Comparison of ENCODE assay signal across 30 cellular contexts in genomic region chr20:61712632-61713031, GRCh38.
"Had no signal": no experiment of that assay in that cellular context is flagged by ENCODE, and none has a peak within 500 bp of the region (broad histone marks: within the 10 kb centered on the region; RNA-seq: fewer than 3 reads in every experiment).

No MANE protein-coding gene starts in this region.

- H3K4me3 Mint-ChIP-seq: effector memory CD8-positive, alpha-beta T cell; immature natural killer cell; memory B cell; naive B cell; natural killer cell treated with Interleukin-12 subunit alpha and Interleukin-12 subunit beta and Interleukin-15 and Interleukin-18, amount 100 ng/mL, for 72 hours; neural crest cell; stimulated activated memory B cell treated with anti-CD40 and anti-IgM and Interleukin-4, amounts not matched to agents 10 μg/mL and 1 μg/mL and 100 μg/mL, for 72 hours; type B pancreatic cell had no signal

- DNase-seq: effector memory CD8-positive, alpha-beta T cell; erythroblast; esophagus squamous epithelium; foreskin melanocyte; glutamatergic neuron; heart right ventricle; hippocampal formation; immature natural killer cell; islet precursor cell; kidney glomerular epithelial cell; left colon; left ventricle myocardium inferior; mucosa of descending colon; naive B cell; stimulated activated CD4-positive, alpha-beta T cell treated with anti-CD3 and anti-CD28 coated beads, Interleukin-4, amount 100 ng/mL, for 4 hours; stimulated activated naive CD8-positive, alpha-beta T cell treated with anti-CD3 and anti-CD28 coated beads, Interleukin-15, Interleukin-2, amounts not matched to agents 100 U/mL and 50 U/mL, for 24 hours; substantia nigra; testis; tibial artery had no signal

- H3K27me3 Mint-ChIP-seq: memory B cell; naive B cell; natural killer cell treated with Interleukin-12 subunit alpha and Interleukin-12 subunit beta and Interleukin-15 and Interleukin-18, amount 100 ng/mL, for 72 hours; stimulated activated memory B cell treated with anti-CD40 and anti-IgM and Interleukin-4, amounts not matched to agents 10 μg/mL and 1 μg/mL and 100 μg/mL, for 72 hours had no signal

- ATAC-seq: effector memory CD8-positive, alpha-beta T cell; left colon; mucosa of descending colon; pancreas; sciatic nerve; stimulated activated memory B cell treated with anti-CD40 and anti-IgM and Interleukin-4, amounts not matched to agents 10 μg/mL and 1 μg/mL and 100 μg/mL, for 72 hours; stimulated activated naive CD8-positive, alpha-beta T cell treated with anti-CD3 and anti-CD28 coated beads, Interleukin-15, Interleukin-2, amounts not matched to agents 100 U/mL and 50 U/mL, for 24 hours had no signal

- H3K4me1 Mint-ChIP-seq: immature natural killer cell; memory B cell; naive B cell; neural crest cell; stimulated activated memory B cell treated with anti-CD40 and anti-IgM and Interleukin-4, amounts not matched to agents 10 μg/mL and 1 μg/mL and 100 μg/mL, for 72 hours had no signal

- H3K36me3 Mint-ChIP-seq: immature natural killer cell; memory B cell; naive B cell; natural killer cell treated with Interleukin-12 subunit alpha and Interleukin-12 subunit beta and Interleukin-15 and Interleukin-18, amount 100 ng/mL, for 72 hours; stimulated activated memory B cell treated with anti-CD40 and anti-IgM and Interleukin-4, amounts not matched to agents 10 μg/mL and 1 μg/mL and 100 μg/mL, for 72 hours; type B pancreatic cell had no signal

- H3K9me3 ChIP-seq: neutrophil, pancreas, testis had no signal

- H3K9me3 Mint-ChIP-seq: effector memory CD8-positive, alpha-beta T cell; memory B cell; natural killer cell treated with Interleukin-12 subunit alpha and Interleukin-12 subunit beta and Interleukin-15 and Interleukin-18, amount 100 ng/mL, for 72 hours; neural crest cell; type B pancreatic cell had no signal

- H3K4me3 ChIP-seq: coronary artery, esophagus squamous epithelium, heart right ventricle, left ventricle myocardium inferior, lung, mucosa of descending colon, pancreas, testis, tibial artery had no signal

- H3K27ac ChIP-seq: coronary artery, esophagus squamous epithelium, heart right ventricle, left ventricle myocardium inferior, neutrophil, pancreas, testis, tibial artery had no signal

- H3K27ac Mint-ChIP-seq: effector memory CD8-positive, alpha-beta T cell; immature natural killer cell; memory B cell; naive B cell; natural killer cell treated with Interleukin-12 subunit alpha and Interleukin-12 subunit beta and Interleukin-15 and Interleukin-18, amount 100 ng/mL, for 72 hours; progenitor cell of endocrine pancreas; stimulated activated memory B cell treated with anti-CD40 and anti-IgM and Interleukin-4, amounts not matched to agents 10 μg/mL and 1 μg/mL and 100 μg/mL, for 72 hours; type B pancreatic cell had no signal

- H3K27me3 ChIP-seq: neutrophil, pancreas, testis had no signal

- H3K4me1 ChIP-seq: esophagus squamous epithelium, heart right ventricle, left ventricle myocardium inferior, pancreas, testis, tibial artery had no signal

- H3K36me3 ChIP-seq: esophagus squamous epithelium, heart right ventricle, left ventricle myocardium inferior, neutrophil, pancreas, tibial artery had no signal
